Comparison of ENCODE assay signal across 15 cellular contexts in genomic region chr16:53958481-53958880, GRCh38.
"Had no signal": no experiment of that assay in that cellular context is flagged by ENCODE, and none has a peak within 500 bp of the region (broad histone marks: within the 10 kb centered on the region; RNA-seq: fewer than 3 reads in every experiment).

No MANE protein-coding gene starts in this region.

- ATAC-seq: activated CD4-positive, CD25-positive, alpha-beta regulatory T cell treated with anti-CD3 and anti-CD28 coated beads, Interleukin-2, amount 50 U/mL, for 24 hours; pancreas had no signal

- H3K27me3 ChIP-seq: ascending aorta, pancreas, tibial artery, vagina had no signal

- H3K9me3 Mint-ChIP-seq: activated naive CD8-positive, alpha-beta T cell treated with anti-CD3 and anti-CD28 coated beads, Interleukin-2, amount 10 ng/mL, durations not matched to agents 7 days and 5 days; naive B cell had no signal

- H3K27ac ChIP-seq: ascending aorta, pancreas, tibial artery, vagina had no signal

- H3K4me1 ChIP-seq: ascending aorta, pancreas had no signal

- H3K4me3 Mint-ChIP-seq: activated naive CD8-positive, alpha-beta T cell treated with anti-CD3 and anti-CD28 coated beads, Interleukin-2, amount 10 ng/mL, durations not matched to agents 7 days and 5 days; naive B cell had no signal

- H3K27me3 Mint-ChIP-seq: activated naive CD8-positive, alpha-beta T cell treated with anti-CD3 and anti-CD28 coated beads, Interleukin-2, amount 10 ng/mL, durations not matched to agents 7 days and 5 days; naive B cell had no signal

- H3K27ac Mint-ChIP-seq: activated naive CD8-positive, alpha-beta T cell treated with anti-CD3 and anti-CD28 coated beads, Interleukin-2, amount 10 ng/mL, durations not matched to agents 7 days and 5 days had no signal

- DNase-seq: activated CD4-positive, alpha-beta T cell treated with anti-CD3 and anti-CD28 coated beads, Interleukin-2, amount 50 U/mL, for 1 hour; activated naive CD4-positive, alpha-beta T cell; activated naive CD8-positive, alpha-beta T cell treated with anti-CD3 and anti-CD28 coated beads, Interleukin-2, amount 10 ng/mL, durations not matched to agents 7 days and 5 days; cortex of kidney; effector CD8-positive, alpha-beta T cell; kidney glomerular epithelial cell; naive B cell; pancreas; retina; stimulated activated CD4-positive, alpha-beta T cell treated with anti-CD3 and anti-CD28 coated beads, Interleukin-2, amount 100 ng/mL, for 48 hours; stimulated activated naive CD4-positive, alpha-beta T cell; tibial artery had no signal

- H3K9me3 ChIP-seq: ascending aorta, pancreas, tibial artery, vagina had no signal

- H3K4me3 ChIP-seq: ascending aorta, pancreas, tibial artery, vagina had no signal

- H3K36me3 ChIP-seq: ascending aorta, pancreas, tibial artery, vagina had no signal
